In genomic region chr18:57134564-57135211, GRCh38 we compare ENCODE assay signal across 1 cellular context.
TF ChIP-seq lines count a peak whose summit lies in the region.

No MANE protein-coding gene starts in this region.

TF ChIP-seq in HepG2, 621 proteins besides CTCF, POLR2A, EP300 and RAD21:
- TF ChIP-seq ATF4 (CRISPR knock-in tag; IDR thresholded peaks at IDR 0.05) = peak in 1 of 2 experiments; percentile 40; a peak in 1 of 4 replicates
- no peak for TF ChIP-seq HOXA7 (CRISPR knock-in tag; IDR thresholded peaks at IDR 0.05)
- TF ChIP-seq CEBPB (IDR thresholded peaks at IDR 0.05; ENCODE audit: borderline replicate concordance, low read depth, low read length) = peak; percentile 57; the same call in 1 of the 2 replicates
- peak; percentile 52; the same call in 1 of the 2 replicates for TF ChIP-seq ATF7 (IDR thresholded peaks at IDR 0.05)
- no peak for TF ChIP-seq ATF7 (CRISPR knock-in tag; IDR thresholded peaks at IDR 0.05)
